ENCODE assay signal across 8 cellular contexts in genomic region chr2:144414324-144414845, GRCh38.
DNase-seq lines count a peak whose midpoint lies in the region; TF ChIP-seq lines count a peak whose summit lies in the region.

No MANE protein-coding gene starts in this region.

- H3K4me3 ChIP-seq in foreskin fibroblast (ENCODE audit: low read depth in 1 of 2, low read length in 2 of 2) = no peak overlapping the region

- peak overlapping the region; percentile 14 for H3K27ac ChIP-seq in temporal lobe (ENCODE audit: low read depth, low read length)

- DNase-seq in GF-D8 (lab: John Stamatoyannopoulos, UW) = peak; percentile 50
- peak; percentile 57 for DNase-seq in H4 (ENCODE audit: low spot score)
- peak; percentile 83 for DNase-seq in RPMI7951 (ENCODE audit: low read depth)
- DNase-seq in foreskin fibroblast = peak; percentile 88 to 93
- DNase-seq in NCI-H1417 (lab: John Stamatoyannopoulos, UW) = no peak
- no peak for DNase-seq in DMS53 treated with DMSO at 0.1 percent for 48 hours (lab: John Stamatoyannopoulos, UW; ENCODE audit: unreplicated experiment)
- no peak for DNase-seq in midbrain (lab: John Stamatoyannopoulos, UW)

- no peak for TF ChIP-seq CTCF in foreskin fibroblast (IDR thresholded peaks at IDR 0.05; ENCODE audit: low read depth, low read length)

Comparison
In these comparisons a context has a peak if more than half of its experiments do, and no peak if none do; other contexts are left out.
1. DNase-seq: peak in GF-D8 (single experiment), H4 (single experiment), RPMI7951 (single experiment) and foreskin fibroblast (2 of 2); none in NCI-H1417 (0 of 3), DMS53 treated with DMSO at 0.1 percent for 48 hours (single experiment) and midbrain (single experiment).